ENCODE assay signal across 8 cellular contexts in the genomic region with DNA sequence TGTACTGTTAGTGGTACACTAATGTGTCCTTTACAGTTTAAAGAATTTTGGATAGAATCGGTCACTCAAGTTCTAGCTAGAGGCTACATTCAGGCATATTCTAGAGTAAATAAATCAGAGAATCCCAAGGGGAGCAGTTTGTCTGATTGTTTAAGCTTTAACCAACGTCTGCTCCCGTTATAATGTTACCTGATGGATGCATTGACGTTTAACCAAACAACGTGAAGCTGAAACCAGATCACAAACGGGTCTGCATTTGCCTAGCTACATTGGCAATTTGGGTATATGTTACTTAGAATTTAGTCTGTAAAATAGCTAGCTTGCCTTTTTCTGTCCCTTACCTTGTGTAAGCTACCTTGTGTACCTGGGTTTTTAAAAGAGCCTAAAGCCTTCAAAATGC. TPM values are rescaled to one million over a fixed set of nuclear protein-coding genes. Genes with fewer than 3 reads are reported as not detected.
DNase-seq lines count a peak whose midpoint lies in the region; FAIRE-seq and TF ChIP-seq lines count a peak whose summit lies in the region.

No MANE protein-coding gene starts in this region.

- no peak overlapping the region for H2AFZ ChIP-seq in neural progenitor cell (replicated peaks)

- peak overlapping the region; percentile 87 for H3K4me2 ChIP-seq in neural progenitor cell

- no peaks in the 10 kb centered on the region for H4K20me1 ChIP-seq in neural progenitor cell (ENCODE audit: low read depth)

- TF ChIP-seq CTCF in Calu3 (IDR thresholded peaks at IDR 0.05; ENCODE audit: unreplicated experiment) (no peak), LNCaP clone FGC (IDR thresholded peaks at IDR 0.05; ENCODE audit: control insufficient read depth, extremely low read depth, insufficient read depth) (no peak), chondrocyte (IDR thresholded peaks at IDR 0.05) (no peak), neural progenitor cell (IDR thresholded peaks at IDR 0.05) (no peak)

- peaks cover 14% of the 10 kb centered on the region for H3K4me1 Mint-ChIP-seq in Calu3 (ENCODE audit: low read depth, unreplicated experiment)
- peaks cover 16% of the 10 kb centered on the region for H3K4me1 Mint-ChIP-seq in chondrocyte (ENCODE audit: low read depth)
- H3K4me1 Mint-ChIP-seq in neural progenitor cell: peaks cover 11% of the 10 kb centered on the region

- peak overlapping the region; percentile 90 for H3K4me3 ChIP-seq in LNCaP clone FGC (ENCODE audit: low read depth, low read length)
- peak overlapping the region; percentile 81 for H3K4me3 ChIP-seq in neural progenitor cell

- no peak for FAIRE-seq in urothelium cell line (lab: Jason Lieb, UNC)

- H3F3A ChIP-seq in neural progenitor cell (ENCODE audit: low read depth): peaks cover 21% of the 10 kb centered on the region

- no peaks in the 10 kb centered on the region for H3K27me3 Mint-ChIP-seq in Calu3 (ENCODE audit: unreplicated experiment)
- no peaks in the 10 kb centered on the region for H3K27me3 Mint-ChIP-seq in chondrocyte (ENCODE audit: low read depth)
- peaks cover 4% of the 10 kb centered on the region for H3K27me3 Mint-ChIP-seq in neural progenitor cell (ENCODE audit: insufficient read depth, low read depth)

- no peak overlapping the region for H3K9ac ChIP-seq in neural progenitor cell

- peaks cover 7% of the 10 kb centered on the region for H3K36me3 ChIP-seq in neural progenitor cell

- peaks cover 3% of the 10 kb centered on the region for H3K9me3 Mint-ChIP-seq in Calu3 (ENCODE audit: low read depth, unreplicated experiment)
- peaks cover 21% of the 10 kb centered on the region for H3K9me3 Mint-ChIP-seq in chondrocyte (ENCODE audit: low read depth)
- H3K9me3 Mint-ChIP-seq in neural progenitor cell: peaks cover 47% of the 10 kb centered on the region

- H3K36me3 Mint-ChIP-seq in Calu3 (ENCODE audit: insufficient read depth, unreplicated experiment): peaks cover 23% of the 10 kb centered on the region
- H3K36me3 Mint-ChIP-seq in chondrocyte (ENCODE audit: low read depth): peaks cover 10% of the 10 kb centered on the region
- H3K36me3 Mint-ChIP-seq in neural progenitor cell: peaks cover 22% of the 10 kb centered on the region

- peaks cover 14% of the 10 kb centered on the region for H3K27me3 ChIP-seq in neural progenitor cell

- no peaks in the 10 kb centered on the region for H3K4me1 ChIP-seq in neural progenitor cell

- peaks cover 28% of the 10 kb centered on the region for H3K79me2 ChIP-seq in neural progenitor cell (ENCODE audit: low read depth)

- intact Hi-C loops in Calu3 (cut with micrococcal nuclease; ENCODE audit: unreplicated experiment): no loop called here

- H3K4me3 Mint-ChIP-seq in Calu3 (ENCODE audit: low read depth, unreplicated experiment) (peak overlapping the region; percentile 82), chondrocyte (ENCODE audit: unreplicated experiment) (peak overlapping the region; percentile 77), neural progenitor cell (peak overlapping the region; percentile 87)

- H3K27ac Mint-ChIP-seq in Calu3 (ENCODE audit: unreplicated experiment) (peak overlapping the region; percentile 85), chondrocyte (ENCODE audit: unreplicated experiment) (peak overlapping the region; percentile 92), neural progenitor cell (no peak overlapping the region)

- DNase-seq in Calu3: no peak
- DNase-seq in LNCaP clone FGC (ENCODE audit: low read depth): no peak
- no peak for DNase-seq in chondrocyte (ENCODE audit: low spot score)
- no peak for DNase-seq in neural progenitor cell (ENCODE audit: low spot score)
- DNase-seq in urothelium cell line (ENCODE audit: low spot score): no peak
- no peak for DNase-seq in SIG-M5 treated with dmso at 0.1 percent for 504 hours (lab: John Stamatoyannopoulos, UW; ENCODE audit: unreplicated experiment)
- no peak for DNase-seq in SK-N-DZ (ENCODE audit: low spot score)
- DNase-seq in putamen (ENCODE audit: low spot score): no peak

- peaks cover 15% of the 10 kb centered on the region for H3K9me3 ChIP-seq in neural progenitor cell (ENCODE audit: low read depth)

- BruUV-seq in Calu3 (replicated peaks; lab: Mats Ljungman, UMichigan): no TSS peak

- H3K27ac ChIP-seq in neural progenitor cell: no peak overlapping the region

- CTCF ChIA-PET in Calu3 (lab: Charles Lee): interaction anchor here (0.5 to 2.1 kb wide), 3 partner anchors 48 to 77 kb away, joined by 3 to 13 read pairs (median 3); a partner anchor contains a TSS

RNA-seq across cellular contexts. Expression of a gene that starts 1.6 kb away (rescaled TPM):
- 13.0 and 13.2 TPM in 2 replicates for total RNA-seq in Calu3 (2022)
- 13.8 to 18.9 TPM (median 15.5 TPM) in 3 replicates for total RNA-seq in chondrocyte
- total RNA-seq in neural progenitor cell (ENCODE audit: low replicate concordance): 16.1 and 20.3 TPM in 2 replicates
- 30.9 and 31.0 TPM in 2 replicates for polyA plus RNA-seq in SK-N-DZ (2014; cell fraction: cytosol; rRNA removed)
- 16.8 and 19.0 TPM in 2 replicates for polyA plus RNA-seq in SK-N-DZ (2014; cell fraction: nucleus; rRNA removed)
